Comparison of ENCODE assay signal across 27 cellular contexts in the genomic region with DNA sequence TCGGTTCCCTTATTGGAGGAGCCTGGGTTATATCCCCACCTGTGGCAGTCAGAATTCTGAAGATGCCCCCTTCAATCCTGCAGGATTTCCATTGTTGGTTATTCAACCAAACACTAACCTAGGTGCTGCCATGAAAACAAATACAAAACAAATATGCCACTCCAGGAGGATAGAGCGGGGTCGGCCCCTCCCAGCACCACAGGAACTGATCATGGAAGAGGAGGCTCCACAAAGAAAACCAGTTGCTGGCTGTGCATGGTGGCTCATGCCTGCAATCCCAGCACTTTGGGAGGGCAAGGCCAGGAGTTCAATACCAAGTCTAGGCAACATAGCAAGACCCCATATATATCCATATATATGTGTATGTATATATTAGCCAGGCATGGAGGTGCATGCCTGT. TPM values are rescaled to one million over a fixed set of nuclear protein-coding genes. Genes with fewer than 3 reads are reported as not detected.
"Had no signal": no experiment of that assay in that cellular context is flagged by ENCODE, and none has a peak within 500 bp of the region (broad histone marks: within the 10 kb centered on the region; RNA-seq: fewer than 3 reads in every experiment).

No MANE protein-coding gene starts in this region.

- DNase-seq: activated CD4-positive, alpha-beta T cell treated with anti-CD3 and anti-CD28 coated beads for 4 hours; activated CD4-positive, alpha-beta T cell treated with anti-CD3 and anti-CD28 coated beads, Interleukin-2, amount 50 U/mL, for 4 hours; activated naive CD4-positive, alpha-beta T cell treated with anti-CD3 and anti-CD28 coated beads for 36 hours; activated naive CD8-positive, alpha-beta T cell treated with anti-CD3 and anti-CD28 coated beads for 36 hours; activated T-cell treated with anti-CD3 and anti-CD28 coated beads for 4 hours; activated T-cell treated with anti-CD3 and anti-CD28 coated beads, Interleukin-2, amount 50 U/mL, for 72 hours; aorta; body of pancreas; cerebellar nuclear complex; cortex of kidney; foreskin fibroblast; left ventricle myocardium inferior; mesendoderm; right cardiac atrium; stimulated activated CD4-positive, alpha-beta T cell treated with anti-CD3 and anti-CD28 coated beads, Interleukin-4, amount 100 ng/mL, for 1 hour; stimulated activated naive CD8-positive, alpha-beta T cell treated with anti-CD3 and anti-CD28 coated beads, Interleukin-15, Interleukin-2, amounts not matched to agents 100 U/mL and 50 U/mL, for 24 hours; testis; transverse colon had no signal

- FAIRE-seq: endothelial cell of umbilical vein, urothelium cell line had no signal

- H3K4me1 ChIP-seq: adrenal gland, body of pancreas, heart left ventricle, left ventricle myocardium inferior, testis, transverse colon had no signal

- H3K9me3 ChIP-seq: adrenal gland, mucosa of descending colon, testis had no signal

- H3K4me3 ChIP-seq: adrenal gland, body of pancreas, cardiac muscle cell, heart left ventricle, left ventricle myocardium inferior, lung, mucosa of descending colon, testis, transverse colon had no signal

- ATAC-seq: activated T-cell treated with anti-CD3 and anti-CD28 coated beads, Interleukin-2, amount 50 U/mL, for 72 hours; body of pancreas; heart left ventricle; mucosa of descending colon; right cardiac atrium; stimulated activated naive CD8-positive, alpha-beta T cell treated with anti-CD3 and anti-CD28 coated beads, Interleukin-15, Interleukin-2, amounts not matched to agents 100 U/mL and 50 U/mL, for 24 hours had no signal

- H3K27ac ChIP-seq: adrenal gland, body of pancreas, cardiac muscle cell, heart left ventricle, left ventricle myocardium inferior, testis, transverse colon had no signal

- H3K36me3 ChIP-seq: adrenal gland, cardiac muscle cell, heart left ventricle, left ventricle myocardium inferior, transverse colon had no signal

- H3K27me3 ChIP-seq: adrenal gland, body of pancreas, cardiac muscle cell, testis had no signal

RNA-seq across cellular contexts. Expression of a gene that starts 13.2 kb away (rescaled TPM):
- total RNA-seq: activated naive CD4-positive, alpha-beta T cell treated with anti-CD3 and anti-CD28 coated beads for 36 hours; activated naive CD8-positive, alpha-beta T cell treated with anti-CD3 and anti-CD28 coated beads for 36 hours; activated T-cell treated with anti-CD3 and anti-CD28 coated beads, Interleukin-2, amount 50 U/mL, for 72 hours; aorta; body of pancreas; cardiac muscle cell; endothelial cell of umbilical vein; heart left ventricle; left ventricle myocardium inferior; lung; mucosa of descending colon; myocyte; osteoblast; transverse colon had no signal
- polyA plus RNA-seq: aorta, cardiac muscle cell, endothelial cell of umbilical vein, heart left ventricle, lung had no signal
